Comparison of ENCODE assay signal across 1 cellular context in the genomic region with DNA sequence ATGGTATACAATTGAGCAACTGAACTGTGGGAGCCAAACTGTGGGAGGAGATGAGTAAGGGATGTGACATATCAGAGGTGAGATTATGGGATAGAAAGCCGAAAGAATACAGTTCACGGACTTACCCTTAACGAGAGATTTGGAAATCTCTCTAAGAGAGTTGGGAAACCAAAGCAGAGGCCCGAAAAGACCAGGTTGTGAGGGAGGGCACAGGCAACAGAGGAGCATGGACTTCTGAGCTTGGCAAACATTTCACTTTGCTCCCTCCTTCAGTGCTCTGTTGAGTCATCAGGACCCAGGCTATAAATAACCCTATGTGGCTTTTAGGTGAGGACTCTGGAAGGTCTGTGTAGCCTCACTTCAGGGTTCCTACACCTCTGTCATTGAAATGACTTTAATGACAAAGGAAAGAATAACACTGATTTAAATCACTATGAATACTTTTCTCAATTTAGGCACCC.
TF ChIP-seq lines count a peak whose summit lies in the region.

No MANE protein-coding gene starts in this region.

TF ChIP-seq in H1, 55 proteins besides CTCF, POLR2A, EP300 and RAD21 (continued from another document):
- TF ChIP-seq, protein P1, sequence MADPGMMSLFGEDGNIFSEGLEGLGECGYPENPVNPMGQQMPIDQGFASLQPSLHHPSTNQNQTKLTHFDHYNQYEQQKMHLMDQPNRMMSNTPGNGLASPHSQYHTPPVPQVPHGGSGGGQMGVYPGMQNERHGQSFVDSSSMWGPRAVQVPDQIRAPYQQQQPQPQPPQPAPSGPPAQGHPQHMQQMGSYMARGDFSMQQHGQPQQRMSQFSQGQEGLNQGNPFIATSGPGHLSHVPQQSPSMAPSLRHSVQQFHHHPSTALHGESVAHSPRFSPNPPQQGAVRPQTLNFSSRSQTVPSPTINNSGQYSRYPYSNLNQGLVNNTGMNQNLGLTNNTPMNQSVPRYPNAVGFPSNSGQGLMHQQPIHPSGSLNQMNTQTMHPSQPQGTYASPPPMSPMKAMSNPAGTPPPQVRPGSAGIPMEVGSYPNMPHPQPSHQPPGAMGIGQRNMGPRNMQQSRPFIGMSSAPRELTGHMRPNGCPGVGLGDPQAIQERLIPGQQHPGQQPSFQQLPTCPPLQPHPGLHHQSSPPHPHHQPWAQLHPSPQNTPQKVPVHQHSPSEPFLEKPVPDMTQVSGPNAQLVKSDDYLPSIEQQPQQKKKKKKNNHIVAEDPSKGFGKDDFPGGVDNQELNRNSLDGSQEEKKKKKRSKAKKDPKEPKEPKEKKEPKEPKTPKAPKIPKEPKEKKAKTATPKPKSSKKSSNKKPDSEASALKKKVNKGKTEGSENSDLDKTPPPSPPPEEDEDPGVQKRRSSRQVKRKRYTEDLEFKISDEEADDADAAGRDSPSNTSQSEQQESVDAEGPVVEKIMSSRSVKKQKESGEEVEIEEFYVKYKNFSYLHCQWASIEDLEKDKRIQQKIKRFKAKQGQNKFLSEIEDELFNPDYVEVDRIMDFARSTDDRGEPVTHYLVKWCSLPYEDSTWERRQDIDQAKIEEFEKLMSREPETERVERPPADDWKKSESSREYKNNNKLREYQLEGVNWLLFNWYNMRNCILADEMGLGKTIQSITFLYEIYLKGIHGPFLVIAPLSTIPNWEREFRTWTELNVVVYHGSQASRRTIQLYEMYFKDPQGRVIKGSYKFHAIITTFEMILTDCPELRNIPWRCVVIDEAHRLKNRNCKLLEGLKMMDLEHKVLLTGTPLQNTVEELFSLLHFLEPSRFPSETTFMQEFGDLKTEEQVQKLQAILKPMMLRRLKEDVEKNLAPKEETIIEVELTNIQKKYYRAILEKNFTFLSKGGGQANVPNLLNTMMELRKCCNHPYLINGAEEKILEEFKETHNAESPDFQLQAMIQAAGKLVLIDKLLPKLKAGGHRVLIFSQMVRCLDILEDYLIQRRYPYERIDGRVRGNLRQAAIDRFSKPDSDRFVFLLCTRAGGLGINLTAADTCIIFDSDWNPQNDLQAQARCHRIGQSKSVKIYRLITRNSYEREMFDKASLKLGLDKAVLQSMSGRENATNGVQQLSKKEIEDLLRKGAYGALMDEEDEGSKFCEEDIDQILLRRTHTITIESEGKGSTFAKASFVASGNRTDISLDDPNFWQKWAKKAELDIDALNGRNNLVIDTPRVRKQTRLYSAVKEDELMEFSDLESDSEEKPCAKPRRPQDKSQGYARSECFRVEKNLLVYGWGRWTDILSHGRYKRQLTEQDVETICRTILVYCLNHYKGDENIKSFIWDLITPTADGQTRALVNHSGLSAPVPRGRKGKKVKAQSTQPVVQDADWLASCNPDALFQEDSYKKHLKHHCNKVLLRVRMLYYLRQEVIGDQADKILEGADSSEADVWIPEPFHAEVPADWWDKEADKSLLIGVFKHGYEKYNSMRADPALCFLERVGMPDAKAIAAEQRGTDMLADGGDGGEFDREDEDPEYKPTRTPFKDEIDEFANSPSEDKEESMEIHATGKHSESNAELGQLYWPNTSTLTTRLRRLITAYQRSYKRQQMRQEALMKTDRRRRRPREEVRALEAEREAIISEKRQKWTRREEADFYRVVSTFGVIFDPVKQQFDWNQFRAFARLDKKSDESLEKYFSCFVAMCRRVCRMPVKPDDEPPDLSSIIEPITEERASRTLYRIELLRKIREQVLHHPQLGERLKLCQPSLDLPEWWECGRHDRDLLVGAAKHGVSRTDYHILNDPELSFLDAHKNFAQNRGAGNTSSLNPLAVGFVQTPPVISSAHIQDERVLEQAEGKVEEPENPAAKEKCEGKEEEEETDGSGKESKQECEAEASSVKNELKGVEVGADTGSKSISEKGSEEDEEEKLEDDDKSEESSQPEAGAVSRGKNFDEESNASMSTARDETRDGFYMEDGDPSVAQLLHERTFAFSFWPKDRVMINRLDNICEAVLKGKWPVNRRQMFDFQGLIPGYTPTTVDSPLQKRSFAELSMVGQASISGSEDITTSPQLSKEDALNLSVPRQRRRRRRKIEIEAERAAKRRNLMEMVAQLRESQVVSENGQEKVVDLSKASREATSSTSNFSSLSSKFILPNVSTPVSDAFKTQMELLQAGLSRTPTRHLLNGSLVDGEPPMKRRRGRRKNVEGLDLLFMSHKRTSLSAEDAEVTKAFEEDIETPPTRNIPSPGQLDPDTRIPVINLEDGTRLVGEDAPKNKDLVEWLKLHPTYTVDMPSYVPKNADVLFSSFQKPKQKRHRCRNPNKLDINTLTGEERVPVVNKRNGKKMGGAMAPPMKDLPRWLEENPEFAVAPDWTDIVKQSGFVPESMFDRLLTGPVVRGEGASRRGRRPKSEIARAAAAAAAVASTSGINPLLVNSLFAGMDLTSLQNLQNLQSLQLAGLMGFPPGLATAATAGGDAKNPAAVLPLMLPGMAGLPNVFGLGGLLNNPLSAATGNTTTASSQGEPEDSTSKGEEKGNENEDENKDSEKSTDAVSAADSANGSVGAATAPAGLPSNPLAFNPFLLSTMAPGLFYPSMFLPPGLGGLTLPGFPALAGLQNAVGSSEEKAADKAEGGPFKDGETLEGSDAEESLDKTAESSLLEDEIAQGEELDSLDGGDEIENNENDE (IDR thresholded peaks at IDR 0.05; ENCODE audit: insufficient replicate concordance, low read length), result peak; percentile 18
TF ChIP-seq in H1: peak in this region for 4.
